In genomic region chr10:28302668-28303488, GRCh38 we compare ENCODE assay signal across 8 cellular contexts. TPM values are rescaled to one million over a fixed set of nuclear protein-coding genes. Genes with fewer than 3 reads are reported as not detected.
A peak's percentile ranks its signal among the peaks of the same experiment; 100 is the strongest.
DNase-seq lines count a peak whose midpoint lies in the region; ATAC-seq and TF ChIP-seq lines count a peak whose summit lies in the region.

Gene MPP7 (minus strand): TSS chr10:28303064. CDS start chr10:28238604, 64,460 bp downstream.

- peak in 3 of 4 donors; percentile 26 to 82 (median 70) for TF ChIP-seq POLR2A in upper lobe of left lung (IDR thresholded peaks at IDR 0.05)

- H3K27me3 ChIP-seq in left ventricle myocardium inferior (ENCODE audit: low read depth) = peaks cover 27% of the 10 kb centered on the region
- H3K27me3 ChIP-seq in upper lobe of left lung = no peaks in the 10 kb centered on the region

- peaks cover 1% of the 10 kb centered on the region for H3K36me3 Mint-ChIP-seq in T-helper 17 cell (ENCODE audit: low read depth)

- peak; percentile 97 for DNase-seq in GM13977 (ENCODE audit: low spot score)
- peak; percentile 43 for DNase-seq in NCI-H1694 treated with DMSO at 0.1 percent for 48 hours (lab: John Stamatoyannopoulos, UW)
- peak; percentile 93 to 97 (median 94) for DNase-seq in T-helper 17 cell
- peak; percentile 95 for DNase-seq in left ventricle myocardium inferior
- DNase-seq in posterior cingulate gyrus = peak; percentile 93 to 99 (median 96)
- DNase-seq in upper lobe of left lung = peak; percentile 98 to 99

- in situ Hi-C loops in GM13977 (cut with MboI; ENCODE audit: low pct_unique_long_range_greater_than_20kb, low sequenced_read_pairs, unreplicated experiment) = no loop called here

- H3K27me3 Mint-ChIP-seq in T-helper 17 cell = no peaks in the 10 kb centered on the region

- peak within 1 kb of the TSS; percentile 78 for H3K4me3 ChIP-seq in left ventricle myocardium inferior
- peak within 1 kb of the TSS; percentile 81 to 98 (median 94) for H3K4me3 ChIP-seq in upper lobe of left lung

- H3K27ac ChIP-seq in angular gyrus (ENCODE audit: low read depth, low read length) (peak within 1 kb of the TSS; percentile 72), left ventricle myocardium inferior (replicated peaks) (peak within 1 kb of the TSS; percentile 85), upper lobe of left lung (peak within 1 kb of the TSS; percentile 89 to 97 (median 92))

- peak within 1 kb of the TSS; percentile 92 for H3K4me3 Mint-ChIP-seq in T-helper 17 cell

- H3K27ac Mint-ChIP-seq in T-helper 17 cell = peak within 1 kb of the TSS; percentile 94

- 0 to 1% methylated on average over 21 to 31 of the region's 76 CpGs for WGBS in upper lobe of left lung, 2 donors

- H3K9me3 ChIP-seq in T-helper 17 cell (ENCODE audit: control insufficient read depth, low read length, poor library complexity, severe bottlenecking) = no peaks in the 10 kb centered on the region
- no peaks in the 10 kb centered on the region for H3K9me3 ChIP-seq in left ventricle myocardium inferior (replicated peaks)
- H3K9me3 ChIP-seq in upper lobe of left lung = no peaks in the 10 kb centered on the region

- TF ChIP-seq EP300 in upper lobe of left lung (IDR thresholded peaks at IDR 0.05) = no peak

- TF ChIP-seq CTCF in GM13977 (IDR thresholded peaks at IDR 0.05; ENCODE audit: extremely low read depth, insufficient read depth, missing control alignments) (peak; percentile 25), left ventricle myocardium inferior (IDR thresholded peaks at IDR 0.05; ENCODE audit: borderline replicate concordance) (peak; percentile 48), upper lobe of left lung (IDR thresholded peaks at IDR 0.05) (peak; percentile 32 to 63 (median 59))

- ATAC-seq in HG02943 (IDR thresholded peaks at IDR 0.05; ENCODE audit: low read depth, unreplicated experiment) (peak; percentile 100), T-helper 17 cell (peak; percentile 93), upper lobe of left lung (ENCODE audit: low FRiP score in 2 of 2) (peak; percentile 99)

- H3K36me3 ChIP-seq in left ventricle myocardium inferior = no peaks in the 10 kb centered on the region
- H3K36me3 ChIP-seq in upper lobe of left lung = no peaks in the 10 kb centered on the region

- H3K4me1 ChIP-seq in left ventricle myocardium inferior = peaks cover 35% of the 10 kb centered on the region
- H3K4me1 ChIP-seq in upper lobe of left lung = peaks cover 4 to 26% (median 7%) of the 10 kb centered on the region in 4 donors

- intact Hi-C loops in left ventricle myocardium inferior (cut with micrococcal nuclease) (no loop called here), posterior cingulate gyrus (cut with DNase I) (loop anchor here (5.0 kb wide), 1 partner anchor 229 kb away; the partner anchor contains the start of gene WAC)

- peaks cover 39% of the 10 kb centered on the region for H3K4me1 Mint-ChIP-seq in T-helper 17 cell

RNA-seq across cellular contexts. Expression of gene MPP7, which starts in this region (rescaled TPM):
- total RNA-seq in T-helper 17 cell = 10 to 100 TPM; 21.6 to 22.7 TPM
- 14.7 TPM for total RNA-seq in left ventricle myocardium inferior
- total RNA-seq in upper lobe of left lung = 10 to 100 TPM; 11.8 to 45.1 (median 24.3) TPM

Comparison
In these comparisons a context has a peak if more than half of its experiments do, and no peak if none do; other contexts are left out.
1. Peak in every context shown above with its lines: DNase-seq, ATAC-seq, H3K4me3 ChIP-seq and H3K27ac ChIP-seq.
2. DNase-seq: peak in every context shown above with its lines; median percentile 98 in upper lobe of left lung; 97 in GM13977; 96 in posterior cingulate gyrus; 95 in left ventricle myocardium inferior; 94 in T-helper 17 cell; 43 in NCI-H1694 treated with DMSO at 0.1 percent for 48 hours.